In the genomic region with DNA sequence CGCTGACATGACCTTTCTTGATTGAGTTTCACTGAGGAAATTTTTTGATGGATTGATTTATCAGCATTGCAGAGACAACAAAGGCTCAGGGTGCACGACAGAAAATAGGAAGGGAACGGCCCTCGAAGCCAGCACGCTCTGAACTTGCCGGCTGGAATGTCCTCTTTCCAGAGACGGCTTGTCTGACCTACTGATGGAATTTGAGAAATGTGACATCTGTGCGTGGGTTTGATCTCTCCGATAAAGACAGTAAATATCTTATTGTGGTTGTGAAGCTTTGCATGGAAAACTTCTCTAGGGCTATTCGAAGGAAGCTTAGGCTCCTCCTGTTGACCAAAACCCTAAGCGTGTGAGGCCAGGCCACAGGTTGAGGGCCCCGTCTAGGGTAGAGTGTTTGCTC, we compare ENCODE assay signal across 23 cellular contexts.
"Had no signal": no experiment of that assay in that cellular context is flagged by ENCODE, and none has a peak within 500 bp of the region (broad histone marks: within the 10 kb centered on the region; RNA-seq: fewer than 3 reads in every experiment).

No MANE protein-coding gene starts in this region.

- H3K79me2 ChIP-seq: parathyroid adenoma had no signal

- H3K4me1 Mint-ChIP-seq: stimulated activated memory B cell treated with anti-CD40 and anti-IgM and Interleukin-4, amounts not matched to agents 10 μg/mL and 1 μg/mL and 100 μg/mL, for 72 hours had no signal

- H3K27me3 ChIP-seq: spleen, testis, upper lobe of left lung had no signal

- H3K9me3 Mint-ChIP-seq: activated CD4-positive, alpha-beta T cell treated with anti-CD3 and anti-CD28 coated beads, Interleukin-2, amount 10 ng/mL, durations not matched to agents 7 days and 5 days; activated T-cell treated with anti-CD3 and anti-CD28 coated beads, Interleukin-2, amount 50 U/mL, for 24 hours; activated T-helper 2 cell treated with anti-CD3 and anti-CD28 coated beads, Interferon-gamma antibody, Interleukin-2, Interleukin-4, amounts not matched to agents 10 μg/mL and 5 μg/mL and 100 μg/mL, durations not matched to agents 14 hours and 24 hours and 36 hours; T-helper 1 cell treated with Interleukin-12 subunit alpha and Interleukin-12 subunit beta and Interleukin-4 antibody, amounts not matched to agents 30 μg/mL and 1 μg/mL, for 36 hours had no signal

- H2AFZ ChIP-seq: parathyroid adenoma had no signal

- H3K4me3 ChIP-seq: left lung, mucosa of descending colon, spleen, testis, upper lobe of left lung had no signal

- H3K36me3 Mint-ChIP-seq: stimulated activated memory B cell treated with anti-CD40 and anti-IgM and Interleukin-4, amounts not matched to agents 10 μg/mL and 1 μg/mL and 100 μg/mL, for 72 hours had no signal

- DNase-seq: activated CD4-positive, alpha-beta T cell treated with anti-CD3 and anti-CD28 coated beads, Interleukin-2, amount 10 ng/mL, durations not matched to agents 7 days and 5 days; activated CD8-positive, alpha-beta T cell treated with anti-CD3 and anti-CD28 coated beads, Interleukin-2, amount 10 ng/mL, durations not matched to agents 7 days and 5 days; activated naive CD4-positive, alpha-beta T cell treated with anti-CD3 and anti-CD28 coated beads for 36 hours; activated T-cell treated with anti-CD3 and anti-CD28 coated beads, Interleukin-2, amount 50 U/mL, for 24 hours; dermis blood vessel endothelial cell; effector memory CD4-positive, alpha-beta T cell; foreskin fibroblast; hippocampal formation; left lung; mammary epithelial cell; mucosa of descending colon; naive thymus-derived CD8-positive, alpha-beta T cell; spleen; stimulated activated CD4-positive, alpha-beta T cell treated with anti-CD3 and anti-CD28 coated beads, Interleukin-4, amount 100 ng/mL, for 4 hours; testis; upper lobe of left lung had no signal

- H3K27ac Mint-ChIP-seq: activated CD4-positive, alpha-beta T cell treated with anti-CD3 and anti-CD28 coated beads, Interleukin-2, amount 10 ng/mL, durations not matched to agents 7 days and 5 days; activated CD8-positive, alpha-beta T cell treated with anti-CD3 and anti-CD28 coated beads, Interleukin-2, amount 10 ng/mL, durations not matched to agents 7 days and 5 days; activated naive CD4-positive, alpha-beta T cell treated with anti-CD3 and anti-CD28 coated beads for 36 hours; activated T-cell treated with anti-CD3 and anti-CD28 coated beads, Interleukin-2, amount 50 U/mL, for 24 hours; activated T-helper 2 cell treated with anti-CD3 and anti-CD28 coated beads, Interferon-gamma antibody, Interleukin-2, Interleukin-4, amounts not matched to agents 10 μg/mL and 5 μg/mL and 100 μg/mL, durations not matched to agents 14 hours and 24 hours and 36 hours; stimulated activated memory B cell treated with anti-CD40 and anti-IgM and Interleukin-4, amounts not matched to agents 10 μg/mL and 1 μg/mL and 100 μg/mL, for 72 hours; T-helper 1 cell treated with Interleukin-12 subunit alpha and Interleukin-12 subunit beta and Interleukin-4 antibody, amounts not matched to agents 30 μg/mL and 1 μg/mL, for 36 hours had no signal

- H3K27ac ChIP-seq: epithelial cell of prostate, left lung, parathyroid adenoma, spleen, testis, upper lobe of left lung had no signal

- H3K27me3 Mint-ChIP-seq: activated CD4-positive, alpha-beta T cell treated with anti-CD3 and anti-CD28 coated beads, Interleukin-2, amount 10 ng/mL, durations not matched to agents 7 days and 5 days had no signal

- H3K9me3 ChIP-seq: left lung, mucosa of descending colon, testis, upper lobe of left lung had no signal

- ATAC-seq: activated CD4-positive, CD25-positive, alpha-beta regulatory T cell treated with anti-CD3 and anti-CD28 coated beads, Interleukin-2, amount 50 U/mL, for 24 hours; activated CD8-positive, alpha-beta T cell treated with anti-CD3 and anti-CD28 coated beads, Interleukin-2, amount 10 ng/mL, durations not matched to agents 7 days and 5 days; left lung; mucosa of descending colon; naive thymus-derived CD8-positive, alpha-beta T cell; sciatic nerve; stimulated activated memory B cell treated with anti-CD40 and anti-IgM and Interleukin-4, amounts not matched to agents 10 μg/mL and 1 μg/mL and 100 μg/mL, for 72 hours had no signal

- H3K4me3 Mint-ChIP-seq: activated CD4-positive, alpha-beta T cell treated with anti-CD3 and anti-CD28 coated beads, Interleukin-2, amount 10 ng/mL, durations not matched to agents 7 days and 5 days; activated CD8-positive, alpha-beta T cell treated with anti-CD3 and anti-CD28 coated beads, Interleukin-2, amount 10 ng/mL, durations not matched to agents 7 days and 5 days; activated naive CD4-positive, alpha-beta T cell treated with anti-CD3 and anti-CD28 coated beads for 36 hours; activated T-cell treated with anti-CD3 and anti-CD28 coated beads, Interleukin-2, amount 50 U/mL, for 24 hours; naive thymus-derived CD8-positive, alpha-beta T cell; stimulated activated memory B cell treated with anti-CD40 and anti-IgM and Interleukin-4, amounts not matched to agents 10 μg/mL and 1 μg/mL and 100 μg/mL, for 72 hours; T-helper 1 cell treated with Interleukin-12 subunit alpha and Interleukin-12 subunit beta and Interleukin-4 antibody, amounts not matched to agents 30 μg/mL and 1 μg/mL, for 36 hours had no signal

- H3K4me1 ChIP-seq: left lung, parathyroid adenoma, testis, upper lobe of left lung had no signal

- H3K36me3 ChIP-seq: left lung, spleen, upper lobe of left lung had no signal

- H3K9ac ChIP-seq: parathyroid adenoma had no signal
